ENCODE assay signal across 10 cellular contexts in the genomic region with DNA sequence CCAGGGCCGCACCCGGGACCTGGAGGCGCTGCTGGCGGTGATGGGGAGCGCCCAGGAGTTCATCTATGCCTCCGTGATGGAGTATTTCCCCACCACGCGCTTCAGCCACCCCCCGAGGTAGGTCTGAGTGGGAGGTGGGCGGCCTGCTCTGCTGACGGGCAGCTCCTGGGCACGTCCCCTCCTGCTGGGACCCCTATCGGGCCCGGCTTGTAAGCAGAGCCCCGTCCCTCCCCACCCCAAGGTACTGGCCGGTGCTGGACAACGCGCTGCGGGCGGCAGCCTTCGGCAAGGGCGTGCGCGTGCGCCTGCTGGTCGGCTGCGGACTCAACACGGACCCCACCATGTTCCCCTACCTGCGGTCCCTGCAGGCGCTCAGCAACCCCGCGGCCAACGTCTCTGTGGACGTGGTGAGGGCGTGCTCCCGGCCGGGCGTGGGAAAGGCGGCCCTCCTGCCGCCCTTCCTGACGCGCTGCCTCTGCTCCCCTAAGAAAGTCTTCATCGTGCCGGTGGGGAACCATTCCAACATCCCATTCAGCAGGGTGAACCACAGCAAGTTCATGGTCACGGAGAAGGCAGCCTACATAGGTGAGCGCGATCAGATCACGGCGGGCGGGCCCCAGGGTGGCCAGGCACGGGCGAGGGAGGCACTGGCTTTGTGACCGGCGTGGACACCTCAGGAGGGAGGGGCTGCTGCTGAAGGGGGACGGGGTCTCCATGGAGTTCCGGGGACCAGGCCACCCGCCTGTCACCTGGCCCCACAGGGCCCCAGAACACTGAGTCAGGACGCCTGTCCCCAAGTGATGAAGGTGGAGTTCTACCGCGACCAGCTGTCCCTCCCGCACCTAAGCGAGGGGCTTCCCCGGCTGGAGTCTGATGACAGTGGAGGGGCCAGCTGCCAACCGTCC. TPM values are rescaled to one million over a fixed set of nuclear protein-coding genes. Genes with fewer than 3 reads are reported as not detected.
DNase-seq lines count a peak whose midpoint lies in the region; ATAC-seq and TF ChIP-seq lines count a peak whose summit lies in the region.
"Had no signal": no experiment of that assay in that cellular context is flagged by ENCODE, and none has a peak within 500 bp of the region (broad histone marks: within the 10 kb centered on the region; RNA-seq: fewer than 3 reads in every experiment).

No MANE protein-coding gene starts in this region.

- H3K4me1 ChIP-seq in tibial artery: peaks cover 0 to 21% (median 18%) of the 10 kb centered on the region in 4 donors

- no peak overlapping the region for H3K27ac Mint-ChIP-seq in activated T-cell treated with anti-CD3 and anti-CD28 coated beads, Interleukin-2, amount 50 U/mL, for 24 hours
- H3K27ac Mint-ChIP-seq in mesothelial cell of epicardium: no peak overlapping the region

- no peaks in the 10 kb centered on the region for H3K36me3 Mint-ChIP-seq in activated T-cell treated with anti-CD3 and anti-CD28 coated beads, Interleukin-2, amount 50 U/mL, for 24 hours (ENCODE audit: low read depth)
- H3K36me3 Mint-ChIP-seq in mesothelial cell of epicardium: no peaks in the 10 kb centered on the region

- ATAC-seq in GM18520 (IDR thresholded peaks at IDR 0.05; ENCODE audit: unreplicated experiment) (no peak), HG03520 (IDR thresholded peaks at IDR 0.05; ENCODE audit: unreplicated experiment) (no peak)

- H3K4me3 ChIP-seq in dorsolateral prefrontal cortex (peak overlapping the region in 54 of 59 donors; percentile 38 to 80 (median 66)), tibial artery (peak overlapping the region; percentile 57 to 73)

- no peak for TF ChIP-seq CTCF in dorsolateral prefrontal cortex (IDR thresholded peaks at IDR 0.05 in 54 of 56, conservative IDR thresholded peaks at IDR 0.05 in 2 of 56; ENCODE audit: low read depth in 1 of 56, partially characterized antibody in 56 of 56)
- no peak for TF ChIP-seq CTCF in mesothelial cell of epicardium (IDR thresholded peaks at IDR 0.05; ENCODE audit: unreplicated experiment)
- TF ChIP-seq CTCF in tibial artery (IDR thresholded peaks at IDR 0.05): no peak

- no peaks in the 10 kb centered on the region for H3K9me3 Mint-ChIP-seq in activated T-cell treated with anti-CD3 and anti-CD28 coated beads, Interleukin-2, amount 50 U/mL, for 24 hours
- no peaks in the 10 kb centered on the region for H3K9me3 Mint-ChIP-seq in mesothelial cell of epicardium

- H3K27me3 Mint-ChIP-seq in activated T-cell treated with anti-CD3 and anti-CD28 coated beads, Interleukin-2, amount 50 U/mL, for 24 hours: peaks cover 24% of the 10 kb centered on the region
- H3K27me3 Mint-ChIP-seq in mesothelial cell of epicardium (ENCODE audit: low read depth): peaks cover 72% of the 10 kb centered on the region

- peak; percentile 25 for DNase-seq in activated T-cell treated with anti-CD3 and anti-CD28 coated beads, Interleukin-2, amount 50 U/mL, for 24 hours
- no peak for DNase-seq in activated T-cell treated with anti-CD3 and anti-CD28 coated beads, Interleukin-2, amount 50 U/mL, for 1 hour
- DNase-seq in dorsolateral prefrontal cortex: peak in 3 of 10 donors; percentile 24 to 41 (median 25)
- no peak for DNase-seq in mesothelial cell of epicardium (ENCODE audit: low spot score in 2 of 2, unreplicated experiment in 2 of 2)
- DNase-seq in tibial artery: peak; percentile 19 to 63
- DNase-seq in kidney tubule cell (ENCODE audit: low spot score): no peak
- DNase-seq: activated CD4-positive, alpha-beta T cell treated with anti-CD3 and anti-CD28 coated beads, Interleukin-2, amount 50 U/mL, for 4 hours; hippocampal formation had no signal

- intact Hi-C loops in dorsolateral prefrontal cortex (cut with DNase I) (no loop called here), tibial artery (cut with DNase I; ENCODE audit: low total_unique reads) (no loop called here)

- H3K27ac ChIP-seq in dorsolateral prefrontal cortex: peak overlapping the region in 4 of 59 donors; percentile 54 to 72 (median 60)
- H3K27ac ChIP-seq in tibial artery: peak overlapping the region; percentile 67 to 74

- no peak overlapping the region for H3K4me3 Mint-ChIP-seq in activated T-cell treated with anti-CD3 and anti-CD28 coated beads, Interleukin-2, amount 50 U/mL, for 24 hours
- H3K4me3 Mint-ChIP-seq in mesothelial cell of epicardium: peak overlapping the region; percentile 54

- no peaks in the 10 kb centered on the region for H3K36me3 ChIP-seq in tibial artery

- H3K27me3 ChIP-seq in dorsolateral prefrontal cortex (peaks cover 0 to 20% (median 0%) of the 10 kb centered on the region in 45 donors), tibial artery (peaks cover 0 to 13% of the 10 kb centered on the region in 2 donors)

- H3K4me1 Mint-ChIP-seq in activated T-cell treated with anti-CD3 and anti-CD28 coated beads, Interleukin-2, amount 50 U/mL, for 24 hours (ENCODE audit: low read depth): peaks cover 1% of the 10 kb centered on the region
- H3K4me1 Mint-ChIP-seq in mesothelial cell of epicardium: peaks cover 3% of the 10 kb centered on the region

- H3K9me3 ChIP-seq in tibial artery: no peaks in the 10 kb centered on the region

RNA-seq across cellular contexts. Expression of gene PLD4, which starts 7.3 kb away (rescaled TPM):
- total RNA-seq in dorsolateral prefrontal cortex: 10 to 100 TPM in 61 of 120 experiments, 1 to 10 TPM in 59; 1.6 to 29.2 (median 10.1) TPM
- total RNA-seq in mesothelial cell of epicardium: 0.58 to 0.78 TPM (median 0.75 TPM) in 3 replicates

RNA-seq across cellular contexts. Expression of gene AHNAK2, which starts 46.2 kb away (rescaled TPM):
- total RNA-seq in dorsolateral prefrontal cortex (10 to 100 TPM; 14.0 to 70.3 (median 45.2) TPM), mesothelial cell of epicardium (2.4 to 2.8 TPM (median 2.6 TPM) in 3 replicates)

RNA-seq across cellular contexts. Expression of gene CLBA1, which starts 53.6 kb away (rescaled TPM):
- 10 to 100 TPM in 82 of 120 experiments, 1 to 10 TPM in 38; 5.2 to 21.3 (median 11.7) TPM for total RNA-seq in dorsolateral prefrontal cortex
- 9.0 to 10.3 TPM (median 10.2 TPM) in 3 replicates for total RNA-seq in mesothelial cell of epicardium

Comparison
In these comparisons a context has a peak if more than half of its experiments do, and no peak if none do; other contexts are left out.
1. DNase-seq: peak in activated T-cell treated with anti-CD3 and anti-CD28 coated beads, Interleukin-2, amount 50 U/mL, for 24 hours (single experiment) and tibial artery (2 of 2); none in activated T-cell treated with anti-CD3 and anti-CD28 coated beads, Interleukin-2, amount 50 U/mL, for 1 hour (single experiment), mesothelial cell of epicardium (0 of 2) and kidney tubule cell (single experiment).